In the genomic region with DNA sequence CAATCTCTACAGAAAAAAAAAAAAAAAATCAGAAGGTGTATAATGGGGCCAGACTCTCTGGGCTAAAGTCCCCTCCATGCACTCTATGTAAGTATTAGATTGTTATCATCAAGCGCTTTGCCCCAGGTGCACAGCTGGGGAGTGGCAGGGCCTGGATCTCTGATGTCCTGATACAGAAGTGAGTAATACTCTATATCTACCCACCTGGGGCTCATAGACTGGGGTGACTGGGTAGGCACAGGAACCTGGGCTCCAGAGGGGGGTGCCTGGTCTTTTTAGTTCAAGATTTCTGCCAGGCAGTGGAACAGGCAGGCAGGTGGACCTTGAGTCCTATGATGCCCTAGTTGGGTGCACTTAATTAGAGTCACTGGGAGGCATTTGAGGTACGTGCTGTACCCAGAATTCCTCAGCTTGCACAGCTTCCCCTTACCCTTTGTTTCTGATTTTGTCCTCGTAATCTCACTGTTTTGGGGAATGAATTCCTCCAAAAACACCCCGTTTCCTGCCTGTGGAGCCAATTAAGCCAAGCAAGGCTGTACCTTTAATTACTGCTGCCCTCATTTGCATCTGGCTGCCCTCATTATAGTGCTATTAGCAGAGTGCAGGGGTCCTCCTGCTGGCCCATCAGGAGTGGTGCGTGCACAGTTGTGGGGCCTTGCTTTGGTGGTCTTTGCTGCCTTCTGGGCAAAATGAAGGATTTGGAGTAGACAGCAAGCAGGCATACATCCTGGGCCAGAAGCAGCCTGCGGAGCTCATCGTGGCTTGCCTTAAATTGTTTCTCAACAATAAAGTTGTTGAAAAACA, we compare ENCODE assay signal across 10 cellular contexts.
DNase-seq lines count a peak whose midpoint lies in the region; ATAC-seq and TF ChIP-seq lines count a peak whose summit lies in the region.
"Had no signal": no experiment of that assay in that cellular context is flagged by ENCODE, and none has a peak within 500 bp of the region (broad histone marks: within the 10 kb centered on the region; RNA-seq: fewer than 3 reads in every experiment).

No MANE protein-coding gene starts in this region.

- H3K27me3 ChIP-seq in heart right ventricle: no peaks in the 10 kb centered on the region
- H3K27me3 ChIP-seq in NT2/D1 (ENCODE audit: insufficient read depth, insufficient read length): no peaks in the 10 kb centered on the region

- DNase-seq in heart right ventricle: no peak
- DNase-seq in Right ventricle myocardium superior: no peak
- DNase-seq in NT2/D1 (ENCODE audit: low read depth, low spot score): peak; percentile 22
- no peak for DNase-seq in fibroblast of villous mesenchyme (ENCODE audit: low read depth)
- no peak for DNase-seq in activated naive CD8-positive, alpha-beta T cell treated with anti-CD3 and anti-CD28 coated beads for 36 hours
- DNase-seq in ACHN: no peak
- DNase-seq in left colon: no peak
- no peak for DNase-seq in activated T-cell treated with anti-CD3 and anti-CD28 coated beads, Interleukin-2, amount 50 U/mL, for 72 hours
- DNase-seq: amniotic stem cell had no signal

- no peak overlapping the region for H3K27ac ChIP-seq in heart right ventricle
- H3K27ac ChIP-seq: C4-2B had no signal

- peaks cover 20% of the 10 kb centered on the region for H3K36me3 Mint-ChIP-seq in activated naive CD8-positive, alpha-beta T cell treated with anti-CD3 and anti-CD28 coated beads for 36 hours
- H3K36me3 Mint-ChIP-seq in activated T-cell treated with anti-CD3 and anti-CD28 coated beads, Interleukin-2, amount 50 U/mL, for 72 hours (ENCODE audit: insufficient read depth in 2 of 2): no peaks in the 10 kb centered on the region

- H3K4me1 Mint-ChIP-seq in activated naive CD8-positive, alpha-beta T cell treated with anti-CD3 and anti-CD28 coated beads for 36 hours: no peaks in the 10 kb centered on the region
- H3K4me1 Mint-ChIP-seq in activated T-cell treated with anti-CD3 and anti-CD28 coated beads, Interleukin-2, amount 50 U/mL, for 72 hours (ENCODE audit: low read depth): no peaks in the 10 kb centered on the region

- WGBS in heart right ventricle, 2 donors: 82% methylated on average over 7 of the region's 7 CpGs

- peaks cover 2% of the 10 kb centered on the region for H3K9me3 Mint-ChIP-seq in activated naive CD8-positive, alpha-beta T cell treated with anti-CD3 and anti-CD28 coated beads for 36 hours
- peaks cover 2% of the 10 kb centered on the region in 2 donors for H3K9me3 Mint-ChIP-seq in activated T-cell treated with anti-CD3 and anti-CD28 coated beads, Interleukin-2, amount 50 U/mL, for 72 hours

- no peak overlapping the region for H3K27ac Mint-ChIP-seq in activated naive CD8-positive, alpha-beta T cell treated with anti-CD3 and anti-CD28 coated beads for 36 hours
- H3K27ac Mint-ChIP-seq in activated T-cell treated with anti-CD3 and anti-CD28 coated beads, Interleukin-2, amount 50 U/mL, for 72 hours: no peak overlapping the region

- no peak overlapping the region for H3K9ac ChIP-seq in NT2/D1 (ENCODE audit: insufficient read length, low read depth)

- H3K36me3 ChIP-seq in heart right ventricle (peaks cover 0 to 3% (median 0%) of the 10 kb centered on the region in 9 donors), NT2/D1 (ENCODE audit: insufficient read depth, insufficient read length, low read length) (no peaks in the 10 kb centered on the region)

- H3K9me3 ChIP-seq in heart right ventricle (peaks cover 0 to 7% (median 0%) of the 10 kb centered on the region in 11 donors), NT2/D1 (ENCODE audit: insufficient read depth, low read length) (no peaks in the 10 kb centered on the region; the same call in 1 of the 2 replicates)

- intact Hi-C loops in heart right ventricle (cut with DNase I) (loop anchor here in 6 of 10 donors (2.0 to 10.0 kb wide), 3 partner anchors 61 to 121 kb away; no protein-coding TSS in a partner anchor), Right ventricle myocardium superior (cut with DNase I) (no loop called here), left colon (cut with DNase I, micrococcal nuclease) (no loop called here)

- no peaks in the 10 kb centered on the region for H3K4me1 ChIP-seq in heart right ventricle
- peaks cover 7% of the 10 kb centered on the region for H3K4me1 ChIP-seq in NT2/D1 (ENCODE audit: insufficient read depth, insufficient read length)

- no peak overlapping the region for H3K4me3 Mint-ChIP-seq in activated naive CD8-positive, alpha-beta T cell treated with anti-CD3 and anti-CD28 coated beads for 36 hours
- H3K4me3 Mint-ChIP-seq in activated T-cell treated with anti-CD3 and anti-CD28 coated beads, Interleukin-2, amount 50 U/mL, for 72 hours: no peak overlapping the region

- in situ Hi-C loops in ACHN (cut with HindIII; ENCODE audit: low pct_ligation_motif_present, low pct_unique_long_range_greater_than_20kb, low sequenced_read_pairs): no loop called here

- H3K27me3 Mint-ChIP-seq in activated naive CD8-positive, alpha-beta T cell treated with anti-CD3 and anti-CD28 coated beads for 36 hours: no peaks in the 10 kb centered on the region
- H3K27me3 Mint-ChIP-seq in activated T-cell treated with anti-CD3 and anti-CD28 coated beads, Interleukin-2, amount 50 U/mL, for 72 hours (ENCODE audit: low read depth): no peaks in the 10 kb centered on the region

- TF ChIP-seq CTCF in heart right ventricle (IDR thresholded peaks at IDR 0.05): peak in 6 of 9 donors; percentile 12 to 44 (median 28)
- peak; percentile 56 for TF ChIP-seq CTCF in fibroblast of villous mesenchyme (IDR thresholded peaks at IDR 0.05; ENCODE audit: insufficient read depth, low read depth, low read length)

- ATAC-seq in heart right ventricle (peak in 3 of 8 donors; percentile 45 to 49 (median 46)), Right ventricle myocardium superior (ENCODE audit: poor library complexity) (no peak), left colon (no peak)
- no peak for ATAC-seq in activated T-cell treated with anti-CD3 and anti-CD28 coated beads, Interleukin-2, amount 50 U/mL, for 72 hours (replicated peaks in 1 of 2)

- H3K4me3 ChIP-seq in heart right ventricle: no peak overlapping the region
- H3K4me3 ChIP-seq in NT2/D1 (ENCODE audit: insufficient read length, low read depth): no peak overlapping the region
- no peak overlapping the region for H3K4me3 ChIP-seq in fibroblast of villous mesenchyme (ENCODE audit: low read depth, low read length)

Comparison
In these comparisons a context has a peak if more than half of its experiments do, and no peak if none do; other contexts are left out.
1. intact Hi-C loops: an anchor here in heart right ventricle (2.0 to 10.0 kb wide); none called in Right ventricle myocardium superior and left colon.